In genomic region chr13:49678172-49678914, GRCh38 we compare ENCODE assay signal across 33 cellular contexts. TPM values are rescaled to one million over a fixed set of nuclear protein-coding genes. Genes with fewer than 3 reads are reported as not detected.
"Had no signal": no experiment of that assay in that cellular context is flagged by ENCODE, and none has a peak within 500 bp of the region (broad histone marks: within the 10 kb centered on the region; RNA-seq: fewer than 3 reads in every experiment).

No MANE protein-coding gene starts in this region.

- H3K27me3 Mint-ChIP-seq: activated B cell treated with CpG ODN at 0.5 μM for 24 hours; activated CD4-positive, alpha-beta memory T cell treated with anti-CD3 and anti-CD28 coated beads for 36 hours; activated CD4-positive, alpha-beta T cell treated with anti-CD3 and anti-CD28 coated beads, Interleukin-2, amount 10 ng/mL, durations not matched to agents 24 days and 14 days; activated CD8-positive, alpha-beta T cell treated with anti-CD3 and anti-CD28 coated beads for 36 hours; activated naive CD8-positive, alpha-beta T cell treated with anti-CD3 and anti-CD28 coated beads, Interleukin-2, amount 10 ng/mL, durations not matched to agents 7 days and 5 days; activated T-helper 17 cell treated with anti-CD3 and anti-CD28 coated beads, Interleukin-2, amount 50 U/mL, for 72 hours had no signal

- H3K4me3 ChIP-seq: adrenal gland, body of pancreas, breast epithelium had no signal

- ATAC-seq: activated CD8-positive, alpha-beta T cell treated with anti-CD3 and anti-CD28 coated beads for 36 hours; activated naive CD4-positive, alpha-beta T cell treated with anti-CD3 and anti-CD28 coated beads, Interleukin-2, amount 50 U/mL, for 72 hours; activated T-cell treated with anti-CD3 and anti-CD28 coated beads, Interleukin-2, amount 50 U/mL, for 4 hours; activated T-cell treated with anti-CD3 and anti-CD28 coated beads, Interleukin-2, amount 50 U/mL, for 72 hours; activated T-helper 17 cell treated with anti-CD3 and anti-CD28 coated beads, Interleukin-2, amount 50 U/mL, for 72 hours; body of pancreas had no signal

- H3K27ac ChIP-seq: adrenal gland, body of pancreas, brain microvascular endothelial cell, breast epithelium, VCaP had no signal

- H3K9me3 ChIP-seq: adrenal gland, body of pancreas, breast epithelium had no signal

- FAIRE-seq: astrocyte, TTC549 had no signal

- H3K27me3 ChIP-seq: adrenal gland, body of pancreas, brain microvascular endothelial cell, breast epithelium had no signal

- DNase-seq: activated B cell treated with CpG ODN at 0.5 μM for 24 hours; activated CD4-positive, alpha-beta memory T cell treated with anti-CD3 and anti-CD28 coated beads for 36 hours; activated CD4-positive, alpha-beta T cell treated with anti-CD3 and anti-CD28 coated beads for 4 hours; activated CD4-positive, alpha-beta T cell treated with anti-CD3 and anti-CD28 coated beads, Interleukin-2, amount 50 U/mL, for 1 hour; activated CD4-positive, alpha-beta T cell treated with anti-CD3 and anti-CD28 coated beads, Interleukin-2, amount 50 U/mL, for 4 hours; activated CD4-positive, CD25-positive, alpha-beta regulatory T cell treated with anti-CD3 and anti-CD28 coated beads, Interleukin-2, amount 50 U/mL, for 72 hours; activated CD8-positive, alpha-beta memory T cell treated with anti-CD3 and anti-CD28 coated beads, Interleukin-2, amount 50 U/mL, for 4 hours; activated effector memory CD4-positive, alpha-beta T cell treated with anti-CD3 and anti-CD28 coated beads, Interleukin-2, amount 50 U/mL, for 16 hours; activated naive CD4-positive, alpha-beta T cell treated with anti-CD3 and anti-CD28 coated beads, Interleukin-2, amount 50 U/mL, for 16 hours; activated naive CD8-positive, alpha-beta T cell treated with anti-CD3 and anti-CD28 coated beads, Interleukin-2, amount 10 ng/mL, durations not matched to agents 7 days and 5 days; activated T-cell treated with anti-CD3 and anti-CD28 coated beads for 4 hours; activated T-cell treated with anti-CD3 and anti-CD28 coated beads, Interleukin-2, amount 50 U/mL, for 1 hour; activated T-cell treated with anti-CD3 and anti-CD28 coated beads, Interleukin-2, amount 50 U/mL, for 4 hours; activated T-cell treated with anti-CD3 and anti-CD28 coated beads, Interleukin-2, amount 50 U/mL, for 72 hours; adrenal gland; amniotic stem cell; aorta; central memory CD4-positive, alpha-beta T cell; T-helper 9 cell had no signal

- H3K4me1 ChIP-seq: adrenal gland, body of pancreas, breast epithelium had no signal

- H3K36me3 ChIP-seq: adrenal gland, breast epithelium had no signal

- H3K9me3 Mint-ChIP-seq: activated B cell treated with CpG ODN at 0.5 μM for 24 hours; activated CD4-positive, alpha-beta memory T cell treated with anti-CD3 and anti-CD28 coated beads for 36 hours; activated CD4-positive, alpha-beta T cell treated with anti-CD3 and anti-CD28 coated beads, Interleukin-2, amount 10 ng/mL, durations not matched to agents 24 days and 14 days; activated CD8-positive, alpha-beta T cell treated with anti-CD3 and anti-CD28 coated beads for 36 hours; activated naive CD4-positive, alpha-beta T cell treated with anti-CD3 and anti-CD28 coated beads for 36 hours; activated naive CD4-positive, alpha-beta T cell treated with anti-CD3 and anti-CD28 coated beads, Interleukin-2, amount 50 U/mL, for 72 hours; activated naive CD8-positive, alpha-beta T cell treated with anti-CD3 and anti-CD28 coated beads, Interleukin-2, amount 10 ng/mL, durations not matched to agents 7 days and 5 days; activated T-cell treated with anti-CD3 and anti-CD28 coated beads, Interleukin-2, amount 50 U/mL, for 4 hours; activated T-cell treated with anti-CD3 and anti-CD28 coated beads, Interleukin-2, amount 50 U/mL, for 72 hours; activated T-helper 1 cell treated with anti-CD3 and anti-CD28 coated beads, Interleukin-12 subunit alpha, Interleukin-12 subunit beta, Interleukin-2, Interleukin-4 antibody, amounts not matched to agents 30 ng/mL and 10 ng/mL and 1 ng/mL, durations not matched to agents 14 hours and 24 hours and 36 hours; activated T-helper 17 cell treated with anti-CD3 and anti-CD28 coated beads, Interleukin-2, amount 50 U/mL, for 72 hours; T-helper 1 cell treated with Interleukin-12 subunit alpha and Interleukin-12 subunit beta and Interleukin-4 antibody, amounts not matched to agents 30 μg/mL and 1 μg/mL, for 36 hours; T-helper 2 cell treated with Interferon-gamma antibody and Interleukin-4, amounts not matched to agents 5 μg/mL and 100 μg/mL, for 36 hours had no signal

- H3K4me3 Mint-ChIP-seq: activated B cell treated with CpG ODN at 0.5 μM for 24 hours; activated CD4-positive, alpha-beta memory T cell treated with anti-CD3 and anti-CD28 coated beads for 36 hours; activated CD4-positive, alpha-beta T cell treated with anti-CD3 and anti-CD28 coated beads, Interleukin-2, amount 10 ng/mL, durations not matched to agents 24 days and 14 days; activated CD8-positive, alpha-beta T cell treated with anti-CD3 and anti-CD28 coated beads for 36 hours; activated naive CD4-positive, alpha-beta T cell treated with anti-CD3 and anti-CD28 coated beads for 36 hours; activated naive CD8-positive, alpha-beta T cell treated with anti-CD3 and anti-CD28 coated beads, Interleukin-2, amount 10 ng/mL, durations not matched to agents 7 days and 5 days; activated T-cell treated with anti-CD3 and anti-CD28 coated beads, Interleukin-2, amount 50 U/mL, for 4 hours; activated T-cell treated with anti-CD3 and anti-CD28 coated beads, Interleukin-2, amount 50 U/mL, for 72 hours; activated T-helper 1 cell treated with anti-CD3 and anti-CD28 coated beads, Interleukin-12 subunit alpha, Interleukin-12 subunit beta, Interleukin-2, Interleukin-4 antibody, amounts not matched to agents 30 ng/mL and 10 ng/mL and 1 ng/mL, durations not matched to agents 14 hours and 24 hours and 36 hours; activated T-helper 17 cell treated with anti-CD3 and anti-CD28 coated beads, Interleukin-2, amount 50 U/mL, for 72 hours; T-helper 1 cell treated with Interleukin-12 subunit alpha and Interleukin-12 subunit beta and Interleukin-4 antibody, amounts not matched to agents 30 μg/mL and 1 μg/mL, for 36 hours; T-helper 2 cell treated with Interferon-gamma antibody and Interleukin-4, amounts not matched to agents 5 μg/mL and 100 μg/mL, for 36 hours had no signal

- H3K4me1 Mint-ChIP-seq: activated naive CD8-positive, alpha-beta T cell treated with anti-CD3 and anti-CD28 coated beads, Interleukin-2, amount 10 ng/mL, durations not matched to agents 7 days and 5 days had no signal

- H3K27ac Mint-ChIP-seq: activated B cell treated with CpG ODN at 0.5 μM for 24 hours; activated CD4-positive, alpha-beta memory T cell treated with anti-CD3 and anti-CD28 coated beads for 36 hours; activated CD4-positive, alpha-beta T cell treated with anti-CD3 and anti-CD28 coated beads, Interleukin-2, amount 10 ng/mL, durations not matched to agents 24 days and 14 days; activated CD8-positive, alpha-beta T cell treated with anti-CD3 and anti-CD28 coated beads for 36 hours; activated naive CD4-positive, alpha-beta T cell treated with anti-CD3 and anti-CD28 coated beads for 36 hours; activated naive CD4-positive, alpha-beta T cell treated with anti-CD3 and anti-CD28 coated beads, Interleukin-2, amount 50 U/mL, for 72 hours; activated naive CD8-positive, alpha-beta T cell treated with anti-CD3 and anti-CD28 coated beads, Interleukin-2, amount 10 ng/mL, durations not matched to agents 7 days and 5 days; activated T-cell treated with anti-CD3 and anti-CD28 coated beads, Interleukin-2, amount 50 U/mL, for 72 hours; activated T-helper 1 cell treated with anti-CD3 and anti-CD28 coated beads, Interleukin-12 subunit alpha, Interleukin-12 subunit beta, Interleukin-2, Interleukin-4 antibody, amounts not matched to agents 30 ng/mL and 10 ng/mL and 1 ng/mL, durations not matched to agents 14 hours and 24 hours and 36 hours; activated T-helper 17 cell treated with anti-CD3 and anti-CD28 coated beads, Interleukin-2, amount 50 U/mL, for 72 hours; T-helper 2 cell treated with Interferon-gamma antibody and Interleukin-4, amounts not matched to agents 5 μg/mL and 100 μg/mL, for 36 hours had no signal

RNA-seq across cellular contexts. Expression of gene ARL11, which starts 50.0 kb away (rescaled TPM):
- total RNA-seq: astrocyte had no signal
